ENCODE assay signal across 14 cellular contexts in genomic region chr17:75344664-75345063, GRCh38. TPM values are rescaled to one million over a fixed set of nuclear protein-coding genes. Genes with fewer than 3 reads are reported as not detected.
DNase-seq lines count a peak whose midpoint lies in the region; FAIRE-seq and TF ChIP-seq lines count a peak whose summit lies in the region.
"Had no signal": no experiment of that assay in that cellular context is flagged by ENCODE, and none has a peak within 500 bp of the region (broad histone marks: within the 10 kb centered on the region; RNA-seq: fewer than 3 reads in every experiment).

No MANE protein-coding gene starts in this region.

- no peak overlapping the region for H4K12ac ChIP-seq in trophoblast cell (ENCODE audit: low read depth, low read length)

- no peak overlapping the region for H2BK120ac ChIP-seq in trophoblast cell (ENCODE audit: insufficient read depth, low read length, poor library complexity)

- H3K9me3 ChIP-seq in HUES64 (ENCODE audit: insufficient read depth, low read depth, low read length) (no peaks in the 10 kb centered on the region), OCI-LY1 (ENCODE audit: low read length) (no peaks in the 10 kb centered on the region), trophoblast cell (ENCODE audit: insufficient read depth, low read depth, low read length) (no peaks in the 10 kb centered on the region)
- H3K9me3 ChIP-seq: sigmoid colon, SK-N-SH, thyroid gland had no signal

- peak overlapping the region; percentile 98 for H3K4me2 ChIP-seq in OCI-LY1 (ENCODE audit: low read length)
- H3K4me2 ChIP-seq in trophoblast cell (ENCODE audit: low read length) = no peak overlapping the region
- H3K4me2 ChIP-seq: SK-N-SH had no signal

- peaks cover 49% of the 10 kb centered on the region for H3K4me1 ChIP-seq in HUES64 (ENCODE audit: insufficient read depth, low read length)
- peaks cover 93% of the 10 kb centered on the region for H3K4me1 ChIP-seq in OCI-LY1 (ENCODE audit: insufficient read depth, low read length, severe bottlenecking)
- peaks cover 10 to 14% of the 10 kb centered on the region in 2 experiments for H3K4me1 ChIP-seq in trophoblast cell (ENCODE audit: control insufficient read depth in 1 of 2, insufficient read depth in 2 of 2, low read length in 2 of 2)

- no peak overlapping the region for H3K23ac ChIP-seq in trophoblast cell (ENCODE audit: low read length)

- H3K4me1 Mint-ChIP-seq in activated naive CD8-positive, alpha-beta T cell (ENCODE audit: low read depth) = peaks cover 94% of the 10 kb centered on the region

- peak overlapping the region; percentile 90 for H3K27ac Mint-ChIP-seq in activated naive CD8-positive, alpha-beta T cell

- H2BK12ac ChIP-seq in trophoblast cell (ENCODE audit: low read length) = no peak overlapping the region

- H2AFZ ChIP-seq in OCI-LY1 (ENCODE audit: low read length) (no peak overlapping the region), trophoblast cell (ENCODE audit: insufficient read depth, low read length, poor library complexity) (no peak overlapping the region)

- H3K9me3 Mint-ChIP-seq in activated naive CD8-positive, alpha-beta T cell (ENCODE audit: low read depth) = no peaks in the 10 kb centered on the region

- H3K79me2 ChIP-seq in OCI-LY1 (ENCODE audit: insufficient read depth, low read length) (peaks cover 62% of the 10 kb centered on the region), trophoblast cell (ENCODE audit: control insufficient read depth, insufficient read depth, low read length, poor library complexity) (no peaks in the 10 kb centered on the region)

- H3F3A ChIP-seq in OCI-LY1 (ENCODE audit: insufficient read depth, low read length) = no peaks in the 10 kb centered on the region

- WGBS in HUES64 = 8% methylated on average over 5 of the region's 5 CpGs
- WGBS in trophoblast cell (ENCODE audit: extremely low coverage, insufficient coverage, insufficient read length) = no CpG with 5 or more reads among the region's 5 CpGs

- H4K20me1 ChIP-seq in OCI-LY1 (ENCODE audit: insufficient read depth, low read length) = no peaks in the 10 kb centered on the region

- H3K18ac ChIP-seq in trophoblast cell (ENCODE audit: low read length) = no peak overlapping the region

- no peak overlapping the region; the same call in 1 of the 2 replicates for H3K4me3 ChIP-seq in HUES64 (ENCODE audit: low read length)
- peak overlapping the region; percentile 30 for H3K4me3 ChIP-seq in OCI-LY1 (ENCODE audit: low read depth, low read length, poor library complexity, severe bottlenecking)
- H3K4me3 ChIP-seq in trophoblast cell (ENCODE audit: low read depth, low read length) = no peak overlapping the region
- H3K4me3 ChIP-seq: sigmoid colon, thyroid gland had no signal

- H3K9ac ChIP-seq in HUES64 (ENCODE audit: low read depth, low read length) (no peak overlapping the region), OCI-LY1 (ENCODE audit: low read length) (peak overlapping the region; percentile 20; the same call in 1 of the 2 replicates), trophoblast cell (ENCODE audit: low read length) (no peak overlapping the region)
- H3K9ac ChIP-seq: SK-N-SH had no signal

- no peaks in the 10 kb centered on the region for H3K79me1 ChIP-seq in trophoblast cell (ENCODE audit: low read length)

- no peak overlapping the region for H4K8ac ChIP-seq in trophoblast cell (ENCODE audit: low read depth, low read length)

- no peak overlapping the region for H3K14ac ChIP-seq in trophoblast cell (ENCODE audit: low read length)

- peak; percentile 57 for DNase-seq in stimulated activated CD4-positive, alpha-beta T cell treated with anti-CD3 and anti-CD28 coated beads, Interleukin-4, amount 100 ng/mL, for 1 hour
- DNase-seq in trophoblast cell (no peak), DMS114 treated with DMSO at 0.1 percent for 48 hours (lab: John Stamatoyannopoulos, UW; ENCODE audit: unreplicated experiment) (no peak), D721Med (ENCODE audit: insufficient read length, low spot score) (no peak), GM13976 (ENCODE audit: low spot score) (no peak)
- DNase-seq: amniotic stem cell, erythroblast, NCI-H187, sigmoid colon, SK-N-SH, thyroid gland had no signal

- in situ Hi-C loops in GM13976 (cut with MboI; ENCODE audit: low sequenced_read_pairs, unreplicated experiment) = no loop called here

- FAIRE-seq in D721Med (lab: Jason Lieb, UNC) = no peak

- TF ChIP-seq CTCF in OCI-LY1 (IDR thresholded peaks at IDR 0.05; ENCODE audit: low read length) (no peak), D721Med (IDR thresholded peaks at IDR 0.05; ENCODE audit: insufficient read depth, missing control alignments) (no peak), GM13976 (IDR thresholded peaks at IDR 0.05; ENCODE audit: borderline replicate concordance, control extremely low read depth, extremely low read depth, insufficient read depth, missing control alignments) (no peak)

- no peaks in the 10 kb centered on the region for H3K27me3 Mint-ChIP-seq in activated naive CD8-positive, alpha-beta T cell

- H3K27me3 ChIP-seq in HUES64 (ENCODE audit: insufficient read depth, low read length) = no peaks in the 10 kb centered on the region
- H3K27me3 ChIP-seq in OCI-LY1 (ENCODE audit: insufficient read depth, low read length) = no peaks in the 10 kb centered on the region
- H3K27me3 ChIP-seq in trophoblast cell (ENCODE audit: insufficient read depth, low read length) = no peaks in the 10 kb centered on the region
- H3K27me3 ChIP-seq: sigmoid colon, thyroid gland had no signal

- H3K4me3 Mint-ChIP-seq in activated naive CD8-positive, alpha-beta T cell = peak overlapping the region; percentile 35

- H3K4ac ChIP-seq in trophoblast cell (ENCODE audit: low read depth, low read length) = no peak overlapping the region

- no peak overlapping the region for H4K91ac ChIP-seq in trophoblast cell (ENCODE audit: low read depth, low read length)

- H3K36me3 Mint-ChIP-seq in activated naive CD8-positive, alpha-beta T cell = no peaks in the 10 kb centered on the region

- H2BK5ac ChIP-seq in trophoblast cell (ENCODE audit: low read depth, low read length, poor library complexity) = no peak overlapping the region

- H3K9me2 ChIP-seq in OCI-LY1 (ENCODE audit: low read depth, low read length) = no peaks in the 10 kb centered on the region
- H3K9me2 ChIP-seq: SK-N-SH had no signal

- H3K36me3 ChIP-seq in HUES64 (ENCODE audit: insufficient read depth, low read length) (no peaks in the 10 kb centered on the region), OCI-LY1 (ENCODE audit: insufficient read depth, low read length) (peaks cover 5% of the 10 kb centered on the region; the same call in 1 of the 2 replicates), trophoblast cell (ENCODE audit: control insufficient read depth in 1 of 2, insufficient read depth in 2 of 2, low read length in 2 of 2) (no peaks in the 10 kb centered on the region)
- H3K36me3 ChIP-seq: sigmoid colon, thyroid gland had no signal

- H2AK5ac ChIP-seq in trophoblast cell (ENCODE audit: low read length) = no peak overlapping the region

- peak overlapping the region; percentile 85; the same call in 1 of the 2 replicates for H3K27ac ChIP-seq in HUES64 (ENCODE audit: low read depth, low read length)
- H3K27ac ChIP-seq in OCI-LY1 (ENCODE audit: low read depth, low read length, poor library complexity, severe bottlenecking) = peak overlapping the region; percentile 99
- no peak overlapping the region for H3K27ac ChIP-seq in trophoblast cell (ENCODE audit: low read depth, low read length)
- H3K27ac ChIP-seq: sigmoid colon, thyroid gland had no signal

RNA-seq across cellular contexts. Expression of gene SLC25A19, which starts 55.4 kb away (rescaled TPM):
- 15.7 TPM for polyA plus RNA-seq in HUES64 (2013, experiment 1 of 2)
- polyA plus RNA-seq in HUES64 (2013, experiment 2 of 2) = 11.3 TPM
- polyA plus RNA-seq in trophoblast cell (2013) = 8.9 and 10.2 TPM in 2 replicates
